ENCODE assay signal across 24 cellular contexts in the genomic region with DNA sequence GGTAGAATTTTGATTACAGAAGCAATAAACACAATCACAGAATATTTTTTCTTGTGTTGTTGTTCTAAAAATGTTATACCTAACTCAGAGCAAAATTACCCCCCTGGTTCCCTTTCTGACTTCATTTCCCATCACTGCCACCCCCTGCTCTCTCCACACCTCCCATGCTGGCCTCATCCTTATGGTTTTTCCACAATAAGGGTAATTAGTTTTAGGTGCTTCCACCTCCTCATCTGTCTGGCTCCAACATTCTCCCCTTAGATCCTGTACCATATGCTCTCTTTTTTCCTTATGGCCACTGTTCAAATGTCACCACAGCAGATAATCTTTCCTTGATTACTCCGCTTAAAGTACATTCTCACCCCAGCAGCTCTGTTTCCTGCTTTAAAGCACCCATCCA.
"Had no signal": no experiment of that assay in that cellular context is flagged by ENCODE, and none has a peak within 500 bp of the region (broad histone marks: within the 10 kb centered on the region; RNA-seq: fewer than 3 reads in every experiment).

No MANE protein-coding gene starts in this region.

- DNase-seq: activated CD4-positive, alpha-beta memory T cell treated with anti-CD3 and anti-CD28 coated beads for 36 hours; activated CD4-positive, alpha-beta T cell treated with anti-CD3 and anti-CD28 coated beads, Interleukin-2, amount 10 ng/mL, durations not matched to agents 24 days and 14 days; activated CD8-positive, alpha-beta memory T cell treated with anti-CD3 and anti-CD28 coated beads, Interleukin-2, amount 50 U/mL, for 4 hours; activated effector memory CD4-positive, alpha-beta T cell treated with anti-CD3 and anti-CD28 coated beads, Interleukin-2, amount 50 U/mL, for 16 hours; activated naive CD4-positive, alpha-beta T cell treated with anti-CD3 and anti-CD28 coated beads for 36 hours; activated naive CD8-positive, alpha-beta T cell treated with anti-CD3 and anti-CD28 coated beads for 36 hours; activated T-cell treated with anti-CD3 and anti-CD28 coated beads, Interleukin-2, amount 50 U/mL, for 1 hour; adrenal gland; aorta; body of pancreas; dermis blood vessel endothelial cell; effector CD4-positive, alpha-beta T cell; esophagus squamous epithelium; foreskin melanocyte; left ventricle myocardium inferior; mesendoderm; natural killer cell; posterior cingulate gyrus; right cardiac atrium; spleen; stimulated activated naive CD4-positive, alpha-beta T cell treated with Interleukin-2 at 50 U/mL for 16 hours; testis; transverse colon had no signal

- H3K27ac Mint-ChIP-seq: activated CD4-positive, alpha-beta memory T cell treated with anti-CD3 and anti-CD28 coated beads for 36 hours; activated CD4-positive, alpha-beta T cell treated with anti-CD3 and anti-CD28 coated beads, Interleukin-2, amount 10 ng/mL, durations not matched to agents 24 days and 14 days; activated naive CD4-positive, alpha-beta T cell treated with anti-CD3 and anti-CD28 coated beads for 36 hours; activated naive CD8-positive, alpha-beta T cell treated with anti-CD3 and anti-CD28 coated beads for 36 hours; activated T-helper 1 cell treated with anti-CD3 and anti-CD28 coated beads, Interleukin-12 subunit alpha, Interleukin-12 subunit beta, Interleukin-2, Interleukin-4 antibody, amounts not matched to agents 30 ng/mL and 10 ng/mL and 1 ng/mL, durations not matched to agents 14 hours and 24 hours and 36 hours; natural killer cell had no signal

- H3K9me3 Mint-ChIP-seq: activated CD4-positive, alpha-beta memory T cell treated with anti-CD3 and anti-CD28 coated beads for 36 hours; activated CD4-positive, alpha-beta T cell treated with anti-CD3 and anti-CD28 coated beads, Interleukin-2, amount 10 ng/mL, durations not matched to agents 24 days and 14 days; activated naive CD4-positive, alpha-beta T cell treated with anti-CD3 and anti-CD28 coated beads for 36 hours; activated naive CD8-positive, alpha-beta T cell treated with anti-CD3 and anti-CD28 coated beads for 36 hours; activated T-helper 1 cell treated with anti-CD3 and anti-CD28 coated beads, Interleukin-12 subunit alpha, Interleukin-12 subunit beta, Interleukin-2, Interleukin-4 antibody, amounts not matched to agents 30 ng/mL and 10 ng/mL and 1 ng/mL, durations not matched to agents 14 hours and 24 hours and 36 hours had no signal

- H3K36me3 Mint-ChIP-seq: activated CD4-positive, alpha-beta memory T cell treated with anti-CD3 and anti-CD28 coated beads for 36 hours; activated naive CD8-positive, alpha-beta T cell treated with anti-CD3 and anti-CD28 coated beads for 36 hours; natural killer cell had no signal

- H3K4me3 Mint-ChIP-seq: activated CD4-positive, alpha-beta memory T cell treated with anti-CD3 and anti-CD28 coated beads for 36 hours; activated CD4-positive, alpha-beta T cell treated with anti-CD3 and anti-CD28 coated beads, Interleukin-2, amount 10 ng/mL, durations not matched to agents 24 days and 14 days; activated naive CD4-positive, alpha-beta T cell treated with anti-CD3 and anti-CD28 coated beads for 36 hours; activated naive CD8-positive, alpha-beta T cell treated with anti-CD3 and anti-CD28 coated beads for 36 hours; activated T-helper 1 cell treated with anti-CD3 and anti-CD28 coated beads, Interleukin-12 subunit alpha, Interleukin-12 subunit beta, Interleukin-2, Interleukin-4 antibody, amounts not matched to agents 30 ng/mL and 10 ng/mL and 1 ng/mL, durations not matched to agents 14 hours and 24 hours and 36 hours; natural killer cell had no signal

- ATAC-seq: body of pancreas, natural killer cell, right cardiac atrium had no signal

- H3K4me1 Mint-ChIP-seq: activated CD4-positive, alpha-beta T cell treated with anti-CD3 and anti-CD28 coated beads, Interleukin-2, amount 10 ng/mL, durations not matched to agents 24 days and 14 days; activated naive CD8-positive, alpha-beta T cell treated with anti-CD3 and anti-CD28 coated beads for 36 hours; natural killer cell had no signal

- H3K27me3 Mint-ChIP-seq: activated CD4-positive, alpha-beta memory T cell treated with anti-CD3 and anti-CD28 coated beads for 36 hours; activated CD4-positive, alpha-beta T cell treated with anti-CD3 and anti-CD28 coated beads, Interleukin-2, amount 10 ng/mL, durations not matched to agents 24 days and 14 days; activated naive CD8-positive, alpha-beta T cell treated with anti-CD3 and anti-CD28 coated beads for 36 hours had no signal
